Comparison of ENCODE assay signal across 11 cellular contexts in the genomic region with DNA sequence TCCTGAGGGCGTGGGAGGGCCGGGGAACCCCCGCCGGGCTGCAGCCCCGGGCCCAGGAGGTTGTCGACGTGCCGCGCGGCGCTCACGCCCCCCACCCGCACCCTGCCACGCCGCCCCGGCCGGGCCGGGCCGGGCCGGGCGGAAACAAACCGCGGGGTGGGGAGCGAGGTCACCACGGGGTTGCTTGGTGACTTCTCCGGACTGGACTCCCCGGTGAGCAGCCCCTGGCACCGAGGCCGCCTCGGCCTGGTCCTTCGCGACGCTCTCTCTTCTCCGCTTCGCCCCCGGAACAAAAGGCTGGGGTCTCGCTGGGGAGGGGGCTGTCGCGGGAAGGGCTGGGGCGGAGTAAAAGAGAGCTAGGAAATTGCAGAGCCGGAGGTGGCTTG. TPM values are rescaled to one million over a fixed set of nuclear protein-coding genes. Genes with fewer than 3 reads are reported as not detected.
A peak's percentile ranks its signal among the peaks of the same experiment; 100 is the strongest.
DNase-seq lines count a peak whose midpoint lies in the region; ATAC-seq and TF ChIP-seq lines count a peak whose summit lies in the region.
"Had no signal": no experiment of that assay in that cellular context is flagged by ENCODE, and none has a peak within 500 bp of the region (broad histone marks: within the 10 kb centered on the region; RNA-seq: fewer than 3 reads in every experiment).

No MANE protein-coding gene starts in this region.

- H2BK5ac ChIP-seq in trophoblast cell (ENCODE audit: low read depth, low read length, poor library complexity), result no peak overlapping the region

- H3K27me3 ChIP-seq in Caco-2 (replicated peaks; ENCODE audit: control insufficient read depth, insufficient read depth, low read length) (no peaks in the 10 kb centered on the region), right cardiac atrium (ENCODE audit: control insufficient read depth, insufficient read depth) (no peaks in the 10 kb centered on the region), trophoblast cell (ENCODE audit: insufficient read depth, low read length) (peaks cover 20% of the 10 kb centered on the region)

- H3K27ac ChIP-seq in VCaP, result peak overlapping the region; percentile 47; the same call in 1 of the 2 replicates
- peak overlapping the region; percentile 22 for H3K27ac ChIP-seq in right cardiac atrium (ENCODE audit: low read length)
- H3K27ac ChIP-seq in trophoblast cell (ENCODE audit: low read depth, low read length), result no peak overlapping the region
- H3K27ac ChIP-seq: neutrophil had no signal

- H3K14ac ChIP-seq in trophoblast cell (ENCODE audit: low read length), result no peak overlapping the region

- no peak overlapping the region for H3K18ac ChIP-seq in trophoblast cell (ENCODE audit: low read length)

- no peaks in the 10 kb centered on the region for H3K9me3 Mint-ChIP-seq in Caco-2 (ENCODE audit: unreplicated experiment)
- peaks cover 0 to 8% (median 0%) of the 10 kb centered on the region in 9 donors for H3K9me3 Mint-ChIP-seq in naive thymus-derived CD8-positive, alpha-beta T cell
- H3K9me3 Mint-ChIP-seq: central memory CD8-positive, alpha-beta T cell had no signal

- H2BK12ac ChIP-seq in trophoblast cell (ENCODE audit: low read length), result no peak overlapping the region

- no peak overlapping the region for H3K27ac Mint-ChIP-seq in Caco-2 (ENCODE audit: unreplicated experiment)
- no peak overlapping the region for H3K27ac Mint-ChIP-seq in naive thymus-derived CD8-positive, alpha-beta T cell

- peak overlapping the region; percentile 67 for H2AFZ ChIP-seq in trophoblast cell (ENCODE audit: insufficient read depth, low read length, poor library complexity)

- H2BK120ac ChIP-seq in trophoblast cell (ENCODE audit: insufficient read depth, low read length, poor library complexity), result no peak overlapping the region

- no TSS peak for BruUV-seq in Caco-2 (replicated peaks; lab: Mats Ljungman, UMichigan)

- CTCF ChIA-PET in Caco-2 (lab: Charles Lee), result no interaction called here
- CTCF ChIA-PET in GM10248 (lab: Yijun Ruan, JAX), result no interaction called here

- no peak for TF ChIP-seq CTCF in Caco-2 (IDR thresholded peaks at IDR 0.05; ENCODE audit: insufficient read depth in 1 of 2, low read depth in 1 of 2, low read length in 1 of 2, severe bottlenecking in 1 of 2, unreplicated experiment in 1 of 2)
- TF ChIP-seq CTCF in VCaP (conservative IDR thresholded peaks at IDR 0.05), result no peak
- TF ChIP-seq CTCF in GM10248 (IDR thresholded peaks at IDR 0.05; ENCODE audit: control extremely low read depth, extremely low read depth, low read depth, missing control alignments), result no peak

- H3K36me3 Mint-ChIP-seq in Caco-2 (ENCODE audit: insufficient read depth, unreplicated experiment), result no peaks in the 10 kb centered on the region
- H3K36me3 Mint-ChIP-seq in naive thymus-derived CD8-positive, alpha-beta T cell, result peaks cover 0 to 4% (median 0%) of the 10 kb centered on the region in 3 donors

- H3K4me1 ChIP-seq in Caco-2, result peaks cover 10% of the 10 kb centered on the region; the same call in 1 of the 2 replicates
- no peaks in the 10 kb centered on the region for H3K4me1 ChIP-seq in right cardiac atrium (ENCODE audit: control insufficient read depth, insufficient read depth, low read length)
- H3K4me1 ChIP-seq in trophoblast cell (ENCODE audit: control insufficient read depth in 1 of 2, insufficient read depth in 2 of 2, low read length in 2 of 2), result peaks cover 6 to 8% of the 10 kb centered on the region in 2 experiments

- H3K4me1 Mint-ChIP-seq in Caco-2 (ENCODE audit: low read depth, unreplicated experiment), result no peaks in the 10 kb centered on the region
- peaks cover 0 to 14% (median 9%) of the 10 kb centered on the region in 4 donors for H3K4me1 Mint-ChIP-seq in naive thymus-derived CD8-positive, alpha-beta T cell
- H3K4me1 Mint-ChIP-seq: central memory CD8-positive, alpha-beta T cell had no signal

- no peak overlapping the region for H4K12ac ChIP-seq in trophoblast cell (ENCODE audit: low read depth, low read length)

- intact Hi-C loops in Caco-2 (cut with micrococcal nuclease; ENCODE audit: unreplicated experiment) (no loop called here), right cardiac atrium (cut with DNase I) (loop anchor here in 1 of 4 donors (10.0 kb wide), 1 partner anchor 52 kb away; no protein-coding TSS in a partner anchor)

- WGBS in right cardiac atrium, result under 1% methylated on average over 41 of the region's 41 CpGs
- no CpG with 5 or more reads among the region's 41 CpGs for WGBS in trophoblast cell (ENCODE audit: extremely low coverage, insufficient coverage, insufficient read length)

- peak overlapping the region; percentile 97 for H3K4me2 ChIP-seq in trophoblast cell (ENCODE audit: low read length)

- H3K4me3 ChIP-seq in Caco-2 (ENCODE audit: low read depth, low read length) (peak overlapping the region; percentile 50), right cardiac atrium (ENCODE audit: low read length) (peak overlapping the region; percentile 76), trophoblast cell (ENCODE audit: low read depth, low read length) (peak overlapping the region; percentile 67)

- H3K27me3 Mint-ChIP-seq in Caco-2 (ENCODE audit: insufficient read depth, unreplicated experiment), result peaks cover 23% of the 10 kb centered on the region
- peaks cover 53 to 77% (median 74%) of the 10 kb centered on the region in 5 donors for H3K27me3 Mint-ChIP-seq in naive thymus-derived CD8-positive, alpha-beta T cell

- H3K4me3 Mint-ChIP-seq in Caco-2 (ENCODE audit: unreplicated experiment), result peak overlapping the region; percentile 68
- H3K4me3 Mint-ChIP-seq in naive thymus-derived CD8-positive, alpha-beta T cell, result peak overlapping the region in 4 of 10 donors; percentile 12 to 58 (median 41)
- H3K4me3 Mint-ChIP-seq: central memory CD8-positive, alpha-beta T cell had no signal

- no peak overlapping the region for H4K8ac ChIP-seq in trophoblast cell (ENCODE audit: low read depth, low read length)

- H2AK5ac ChIP-seq in trophoblast cell (ENCODE audit: low read length), result no peak overlapping the region

- no peak overlapping the region for H3K9ac ChIP-seq in trophoblast cell (ENCODE audit: low read length)

- no peak overlapping the region for H3K4ac ChIP-seq in trophoblast cell (ENCODE audit: low read depth, low read length)

- H3K36me3 ChIP-seq in Caco-2 (ENCODE audit: control insufficient read depth, insufficient read depth, low read length), result no peaks in the 10 kb centered on the region
- H3K36me3 ChIP-seq in trophoblast cell (ENCODE audit: control insufficient read depth in 1 of 2, insufficient read depth in 2 of 2, low read length in 2 of 2), result no peaks in the 10 kb centered on the region
- H3K36me3 ChIP-seq: neutrophil had no signal

- H3K79me1 ChIP-seq in trophoblast cell (ENCODE audit: low read length), result no peaks in the 10 kb centered on the region

- no peak overlapping the region for H4K91ac ChIP-seq in trophoblast cell (ENCODE audit: low read depth, low read length)

- no peak overlapping the region for H3K23ac ChIP-seq in trophoblast cell (ENCODE audit: low read length)

- peak; percentile 35 to 61 for ATAC-seq in right cardiac atrium
- ATAC-seq in naive thymus-derived CD8-positive, alpha-beta T cell, result no peak

- DNase-seq in Caco-2 (no peak), right cardiac atrium (peak in 2 of 3 donors; percentile 47 to 62), trophoblast cell (no peak), GM10248 (ENCODE audit: extremely low spot score) (no peak), KG1 (lab: John Stamatoyannopoulos, UW) (no peak), NCI-H2171 (lab: John Stamatoyannopoulos, UW) (no peak)
- no peak for DNase-seq in naive thymus-derived CD8-positive, alpha-beta T cell
- DNase-seq: T1000 had no signal

- no peaks in the 10 kb centered on the region for H3K79me2 ChIP-seq in trophoblast cell (ENCODE audit: control insufficient read depth, insufficient read depth, low read length, poor library complexity)

- H3K9me3 ChIP-seq in Caco-2 (no peaks in the 10 kb centered on the region), right cardiac atrium (ENCODE audit: control insufficient read depth, low read length) (no peaks in the 10 kb centered on the region), trophoblast cell (ENCODE audit: insufficient read depth, low read depth, low read length) (peaks cover 5% of the 10 kb centered on the region)
- H3K9me3 ChIP-seq: neutrophil had no signal

- POLR2A ChIA-PET in Caco-2 (lab: Charles Lee) (no interaction called here), GM10248 (lab: Yijun Ruan, JAX) (no interaction called here)
- POLR2A ChIA-PET in naive thymus-derived CD8-positive, alpha-beta T cell (lab: Charles Lee), result no interaction called here

RNA-seq across cellular contexts. Expression of a gene that starts 0.5 kb away (rescaled TPM):
- 1.1 and 1.2 TPM in 2 replicates for total RNA-seq in Caco-2 (2022)
- total RNA-seq in right cardiac atrium, result 1 to 10 TPM; 1.8 to 4.4 (median 2.6) TPM
- 2.8 TPM for polyA plus RNA-seq in right cardiac atrium
- 0.46 and 0.47 TPM in 2 replicates for polyA plus RNA-seq in trophoblast cell (2013)
- total RNA-seq in naive thymus-derived CD8-positive, alpha-beta T cell, result under 1 TPM in 1 of 2 experiments, not detected in 1; 0.10 TPM
- polyA plus RNA-seq in naive thymus-derived CD8-positive, alpha-beta T cell, result under 1 TPM in 1 of 3 donors, not detected in 2; 0.05 TPM

Comparison
In these comparisons a context has a peak if more than half of its experiments do, and no peak if none do; other contexts are left out.
1. DNase-seq: peak in right cardiac atrium (2 of 3); none in Caco-2 (0 of 2), trophoblast cell (0 of 2), naive thymus-derived CD8-positive, alpha-beta T cell (0 of 10), GM10248 (single experiment), KG1 (single experiment) and NCI-H2171 (single experiment).
2. ATAC-seq: peak in right cardiac atrium (2 of 2); none in naive thymus-derived CD8-positive, alpha-beta T cell (0 of 2).
3. Peak in every context shown above with its lines, with median percentiles within 50 percentile points of each other: H3K4me3 ChIP-seq.